ENCODE assay signal across 9 cellular contexts in genomic region chr3:125437631-125438435, GRCh38.
A peak's percentile ranks its signal among the peaks of the same experiment; 100 is the strongest.
DNase-seq lines count a peak whose midpoint lies in the region; ATAC-seq and TF ChIP-seq lines count a peak whose summit lies in the region.
"Had no signal": no experiment of that assay in that cellular context is flagged by ENCODE, and none has a peak within 500 bp of the region (broad histone marks: within the 10 kb centered on the region; RNA-seq: fewer than 3 reads in every experiment).

No MANE protein-coding gene starts in this region.

- POLR2A ChIA-PET in activated CD4-positive, alpha-beta T cell treated with anti-CD3 and anti-CD28 coated beads for 36 hours (lab: Charles Lee), result no interaction called here

- H3K4me1 ChIP-seq in colonic mucosa (no peaks in the 10 kb centered on the region), left lung (no peaks in the 10 kb centered on the region)

- H3K4me1 Mint-ChIP-seq in activated CD4-positive, alpha-beta T cell treated with anti-CD3 and anti-CD28 coated beads for 36 hours, result peaks cover 3% of the 10 kb centered on the region

- H3K27me3 Mint-ChIP-seq in activated CD4-positive, alpha-beta T cell treated with anti-CD3 and anti-CD28 coated beads for 36 hours, result no peaks in the 10 kb centered on the region
- H3K27me3 Mint-ChIP-seq: activated naive CD4-positive, alpha-beta T cell treated with anti-CD3 and anti-CD28 coated beads, Interleukin-2, amount 50 U/mL, for 24 hours had no signal

- peak; percentile 60 for ATAC-seq in activated CD4-positive, alpha-beta T cell treated with anti-CD3 and anti-CD28 coated beads for 36 hours
- ATAC-seq in left lung (peak; percentile 72), GM19452 (IDR thresholded peaks at IDR 0.05; ENCODE audit: unreplicated experiment) (no peak), HG02759 (IDR thresholded peaks at IDR 0.05; ENCODE audit: unreplicated experiment) (no peak)

- H3K9me3 Mint-ChIP-seq in activated CD4-positive, alpha-beta T cell treated with anti-CD3 and anti-CD28 coated beads for 36 hours (ENCODE audit: low read depth), result peaks cover 2% of the 10 kb centered on the region
- H3K9me3 Mint-ChIP-seq: activated naive CD4-positive, alpha-beta T cell treated with anti-CD3 and anti-CD28 coated beads, Interleukin-2, amount 50 U/mL, for 24 hours had no signal

- H3K9me3 ChIP-seq in colonic mucosa (no peaks in the 10 kb centered on the region), left lung (peaks cover 0 to 6% of the 10 kb centered on the region in 2 donors)

- H3K4me3 ChIP-seq in LNCaP clone FGC (ENCODE audit: low read depth, low read length) (no peak overlapping the region), colonic mucosa (no peak overlapping the region), left lung (no peak overlapping the region)

- DNase-seq in EH (ENCODE audit: low read depth), result peak; percentile 57
- no peak for DNase-seq in LNCaP clone FGC (ENCODE audit: low read depth)
- DNase-seq in activated CD4-positive, alpha-beta T cell treated with anti-CD3 and anti-CD28 coated beads for 36 hours, result peak; percentile 76
- DNase-seq in colonic mucosa, result peak; percentile 58
- peak in 1 of 2 donors; percentile 53 for DNase-seq in left lung
- peak in 2 of 3 donors; percentile 35 to 54 for DNase-seq in stimulated activated CD4-positive, alpha-beta T cell treated with anti-CD3 and anti-CD28 coated beads, TNF-alpha, amount 100 ng/mL, for 1 hour (ENCODE audit: low read depth in 3 of 3, low spot score in 1 of 3)

- no peak overlapping the region for H3K27ac Mint-ChIP-seq in activated CD4-positive, alpha-beta T cell treated with anti-CD3 and anti-CD28 coated beads for 36 hours
- H3K27ac Mint-ChIP-seq: activated naive CD4-positive, alpha-beta T cell treated with anti-CD3 and anti-CD28 coated beads, Interleukin-2, amount 50 U/mL, for 24 hours had no signal

- H3K36me3 Mint-ChIP-seq in activated CD4-positive, alpha-beta T cell treated with anti-CD3 and anti-CD28 coated beads for 36 hours (ENCODE audit: low read depth), result peaks cover 4% of the 10 kb centered on the region

- H3K27ac ChIP-seq in colonic mucosa, result no peak overlapping the region
- no peak overlapping the region for H3K27ac ChIP-seq in left lung

- CTCF ChIA-PET in activated CD4-positive, alpha-beta T cell treated with anti-CD3 and anti-CD28 coated beads for 36 hours (lab: Charles Lee), result interaction anchor here (0.6 to 4.6 kb wide), 14 partner anchors 9 to 509 kb away, joined by 3 to 22 read pairs (median 4); no protein-coding TSS in a partner anchor

- H3K9ac ChIP-seq in colonic mucosa (ENCODE audit: low read depth in 2 of 2, low read length in 2 of 2), result no peak overlapping the region

- H3K27me3 ChIP-seq in colonic mucosa (no peaks in the 10 kb centered on the region), left lung (no peaks in the 10 kb centered on the region)

- intact Hi-C loops in activated CD4-positive, alpha-beta T cell treated with anti-CD3 and anti-CD28 coated beads for 36 hours (cut with DNase I, micrococcal nuclease), result loop anchor here (1.0 to 10.0 kb wide), 10 partner anchors 63 to 677 kb away; partner anchors contain the start of gene ZNF148 (in 1 of the 2)
- intact Hi-C loops in colonic mucosa (cut with DNase I), result loop anchor here (5.0 kb wide), 2 partner anchors 441 to 506 kb away; partner anchors contain the start of gene MUC13
- intact Hi-C loops in left lung (cut with DNase I), result loop anchor here in 1 of 2 donors (5.0 kb wide), 1 partner anchor 441 kb away; no protein-coding TSS in a partner anchor

- no peak overlapping the region for H3K4me3 Mint-ChIP-seq in activated CD4-positive, alpha-beta T cell treated with anti-CD3 and anti-CD28 coated beads for 36 hours
- H3K4me3 Mint-ChIP-seq: activated naive CD4-positive, alpha-beta T cell treated with anti-CD3 and anti-CD28 coated beads, Interleukin-2, amount 50 U/mL, for 24 hours had no signal

- H3K36me3 ChIP-seq in colonic mucosa (no peaks in the 10 kb centered on the region), left lung (peaks cover 0 to 5% of the 10 kb centered on the region in 2 donors)

- TF ChIP-seq CTCF in LNCaP clone FGC (IDR thresholded peaks at IDR 0.05; ENCODE audit: control insufficient read depth, extremely low read depth, insufficient read depth) (peak; percentile 84), colonic mucosa (IDR thresholded peaks at IDR 0.05) (peak; percentile 98), left lung (IDR thresholded peaks at IDR 0.05) (peak; percentile 93 to 98)

Comparison
In these comparisons a context has a peak if more than half of its experiments do, and no peak if none do; other contexts are left out.
1. ATAC-seq: peak in activated CD4-positive, alpha-beta T cell treated with anti-CD3 and anti-CD28 coated beads for 36 hours (single experiment) and left lung (single experiment); none in GM19452 (single experiment) and HG02759 (single experiment).
2. Peak in every context shown above with its lines, with median percentiles within 50 percentile points of each other: CTCF ChIP-seq.